ENCODE assay signal across 29 cellular contexts in genomic region chr1:247500725-247501348, GRCh38. TPM values are rescaled to one million over a fixed set of nuclear protein-coding genes. Genes with fewer than 3 reads are reported as not detected.
"Had no signal": no experiment of that assay in that cellular context is flagged by ENCODE, and none has a peak within 500 bp of the region (broad histone marks: within the 10 kb centered on the region; RNA-seq: fewer than 3 reads in every experiment).

No MANE protein-coding gene starts in this region.

- H3K27me3 ChIP-seq: ascending aorta, brain microvascular endothelial cell, esophagus squamous epithelium, gastrocnemius medialis, left lung, tibial artery, uterus had no signal

- H3K36me3 ChIP-seq: ascending aorta, brain microvascular endothelial cell, esophagus squamous epithelium, gastrocnemius medialis, left lung, tibial artery, uterus had no signal

- DNase-seq: activated T-cell treated with anti-CD3 and anti-CD28 coated beads, Interleukin-2, amount 50 U/mL, for 1 hour; brain microvascular endothelial cell; central memory CD4-positive, alpha-beta T cell; effector memory CD4-positive, alpha-beta T cell; esophagus squamous epithelium; gastrocnemius medialis; hippocampal formation; kidney glomerular epithelial cell; left lung; naive B cell; posterior cingulate gyrus; small intestine; stimulated activated CD4-positive, alpha-beta T cell treated with anti-CD3 and anti-CD28 coated beads, Interleukin-2, amount 100 ng/mL, for 24 hours; stimulated activated naive CD8-positive, alpha-beta T cell treated with anti-CD3 and anti-CD28 coated beads, Interleukin-15, amount 100 ng/mL, for 72 hours; tibial artery; uterus had no signal

- H3K4me1 Mint-ChIP-seq: naive B cell; neural crest cell; stimulated activated effector memory CD8-positive, alpha-beta T cell treated with anti-CD3 and anti-CD28 coated beads, Interleukin-12 subunit alpha, Interleukin-12 subunit beta, amount 100 ng/mL, for 72 hours; stimulated activated naive CD8-positive, alpha-beta T cell treated with anti-CD3 and anti-CD28 coated beads, Interleukin-15, amount 100 ng/mL, for 72 hours had no signal

- H3K36me3 Mint-ChIP-seq: activated naive CD4-positive, alpha-beta T cell treated with anti-CD3 and anti-CD28 coated beads, Interleukin-2, amount 50 U/mL, for 72 hours; naive B cell; stimulated activated effector memory CD8-positive, alpha-beta T cell treated with anti-CD3 and anti-CD28 coated beads, Interleukin-12 subunit alpha, Interleukin-12 subunit beta, amount 100 ng/mL, for 72 hours; WTC11 had no signal

- H3K27ac Mint-ChIP-seq: activated naive CD4-positive, alpha-beta T cell treated with anti-CD3 and anti-CD28 coated beads, Interleukin-2, amount 50 U/mL, for 72 hours; naive B cell; stimulated activated effector memory CD8-positive, alpha-beta T cell treated with anti-CD3 and anti-CD28 coated beads, Interleukin-12 subunit alpha, Interleukin-12 subunit beta, amount 100 ng/mL, for 72 hours; stimulated activated naive CD8-positive, alpha-beta T cell treated with anti-CD3 and anti-CD28 coated beads, Interleukin-15, amount 100 ng/mL, for 72 hours; WTC11 had no signal

- H3K9me3 ChIP-seq: ascending aorta, esophagus squamous epithelium, gastrocnemius medialis, left lung, tibial artery, uterus had no signal

- H3K27ac ChIP-seq: ascending aorta, brain microvascular endothelial cell, esophagus squamous epithelium, gastrocnemius medialis, tibial artery, uterus had no signal

- H3K4me3 Mint-ChIP-seq: naive B cell; neural crest cell; stimulated activated effector memory CD8-positive, alpha-beta T cell treated with anti-CD3 and anti-CD28 coated beads, Interleukin-12 subunit alpha, Interleukin-12 subunit beta, amount 100 ng/mL, for 72 hours; stimulated activated naive CD8-positive, alpha-beta T cell treated with anti-CD3 and anti-CD28 coated beads, Interleukin-15, amount 100 ng/mL, for 72 hours; WTC11 had no signal

- H3K4me3 ChIP-seq: ascending aorta, esophagus squamous epithelium, gastrocnemius medialis, left lung, lung, tibial artery, uterus had no signal

- H3K4me1 ChIP-seq: ascending aorta, esophagus squamous epithelium, gastrocnemius medialis, tibial artery, uterus had no signal

- H3K9me3 Mint-ChIP-seq: activated naive CD4-positive, alpha-beta T cell treated with anti-CD3 and anti-CD28 coated beads, Interleukin-2, amount 50 U/mL, for 72 hours; naive B cell; neural crest cell; stimulated activated effector memory CD8-positive, alpha-beta T cell treated with anti-CD3 and anti-CD28 coated beads, Interleukin-12 subunit alpha, Interleukin-12 subunit beta, amount 100 ng/mL, for 72 hours; stimulated activated naive CD8-positive, alpha-beta T cell treated with anti-CD3 and anti-CD28 coated beads, Interleukin-15, amount 100 ng/mL, for 72 hours; WTC11 had no signal

RNA-seq across cellular contexts. Expression of gene OR2C3, which starts 35.4 kb away (rescaled TPM):
- total RNA-seq: activated naive CD4-positive, alpha-beta T cell treated with anti-CD3 and anti-CD28 coated beads, Interleukin-2, amount 50 U/mL, for 72 hours; ascending aorta; dermis microvascular lymphatic vessel endothelial cell; esophagus squamous epithelium; gastrocnemius medialis; left lung; neural crest cell; omental fat pad; sciatic nerve; WTC11 had no signal

RNA-seq across cellular contexts. Expression of gene OR2B11, which starts 42.9 kb away (rescaled TPM):
- total RNA-seq: activated naive CD4-positive, alpha-beta T cell treated with anti-CD3 and anti-CD28 coated beads, Interleukin-2, amount 50 U/mL, for 72 hours; ascending aorta; dermis microvascular lymphatic vessel endothelial cell; esophagus squamous epithelium; gastrocnemius medialis; left lung; lung; mesenteric fat pad; mucosa of gallbladder; neural crest cell; omental fat pad; renal cortical epithelial cell; sciatic nerve; uterus; WTC11 had no signal
- polyA plus RNA-seq: adipose tissue, small intestine had no signal

RNA-seq across cellular contexts. Expression of gene GCSAML, which starts 48.1 kb away (rescaled TPM):
- total RNA-seq: ascending aorta, dermis microvascular lymphatic vessel endothelial cell, neural crest cell, renal cortical epithelial cell, WTC11 had no signal
